ENCODE assay signal across 8 cellular contexts in the genomic region with DNA sequence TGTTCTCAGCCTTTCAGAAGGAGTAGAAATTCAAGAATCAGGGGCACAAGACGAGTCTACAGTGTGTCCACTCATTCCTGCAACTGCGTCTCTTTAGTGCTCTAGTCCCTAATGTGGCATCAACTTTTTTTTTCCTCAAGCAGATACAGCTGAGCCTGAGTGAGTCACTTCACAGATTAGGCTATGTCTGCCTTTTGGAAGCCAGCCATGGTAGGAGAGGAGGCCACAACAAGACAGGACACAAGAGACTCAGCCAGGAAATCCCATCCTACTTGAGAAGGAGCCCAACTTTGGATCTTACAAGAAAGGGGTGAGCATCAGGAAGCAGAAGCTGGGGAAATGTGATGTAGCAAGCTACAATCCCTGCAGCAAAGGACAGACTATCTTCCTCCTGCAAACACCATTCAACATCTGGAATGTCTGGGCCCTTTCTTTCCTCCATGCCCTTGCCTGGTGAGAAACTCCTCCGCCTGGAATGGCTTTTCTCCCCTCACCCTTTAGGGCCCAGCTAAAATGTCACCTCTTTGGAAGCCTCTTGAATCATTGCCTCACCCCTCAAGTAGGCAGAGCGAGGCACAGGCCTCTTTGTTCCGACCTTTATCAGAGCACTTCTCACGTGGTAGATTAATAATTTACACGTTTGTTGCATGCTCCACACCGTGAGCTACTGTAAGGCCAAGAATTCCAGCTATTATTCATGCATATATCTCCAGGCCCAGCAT.
DNase-seq lines count a peak whose midpoint lies in the region; ATAC-seq and TF ChIP-seq lines count a peak whose summit lies in the region.

No MANE protein-coding gene starts in this region.

- no peak overlapping the region for H2AFZ ChIP-seq in mammary epithelial cell (ENCODE audit: low read depth, low read length)

- no peak overlapping the region for H3K4me3 ChIP-seq in mammary epithelial cell (replicated peaks in 1 of 3; ENCODE audit: insufficient read depth in 1 of 3, low read depth in 2 of 3, low read length in 3 of 3)
- no peak overlapping the region for H3K4me3 ChIP-seq in transverse colon

- H3K9me3 ChIP-seq in mammary epithelial cell (replicated peaks; ENCODE audit: insufficient read depth, low read length) (no peaks in the 10 kb centered on the region), transverse colon (no peaks in the 10 kb centered on the region)

- TF ChIP-seq EP300 in transverse colon (IDR thresholded peaks at IDR 0.05; ENCODE audit: low read depth), result no peak

- dilution Hi-C loops in mammary epithelial cell (cut with HindIII; ENCODE audit: low sequenced_read_pairs), result loop anchor here (10.0 kb wide), 1 partner anchor 459 kb away; no protein-coding TSS in a partner anchor

- TF ChIP-seq CTCF in mammary epithelial cell (conservative IDR thresholded peaks at IDR 0.05 in 1 of 2, IDR thresholded peaks at IDR 0.05 in 1 of 2; ENCODE audit: extremely low read depth in 1 of 2, insufficient read depth in 1 of 2, low read depth in 1 of 2, low read length in 2 of 2) (no peak), transverse colon (IDR thresholded peaks at IDR 0.05) (no peak)

- BruUV-seq in mammary epithelial cell (replicated peaks; lab: Mats Ljungman, UMichigan), result no TSS peak

- H4K20me1 ChIP-seq in mammary epithelial cell (ENCODE audit: insufficient read depth, low read length), result no peaks in the 10 kb centered on the region

- no peaks in the 10 kb centered on the region for H3K27me3 ChIP-seq in mammary epithelial cell (ENCODE audit: insufficient read depth, low read length)
- H3K27me3 ChIP-seq in transverse colon, result no peaks in the 10 kb centered on the region

- CTCF ChIA-PET in mammary epithelial cell (lab: Charles Lee; ENCODE audit: low non-redundant PET), result no interaction called here

- no peak for TF ChIP-seq POLR2A in transverse colon (IDR thresholded peaks at IDR 0.05)

- peak; percentile 76 for ATAC-seq in left colon
- ATAC-seq in GM18511 (IDR thresholded peaks at IDR 0.05; ENCODE audit: unreplicated experiment), result no peak
- ATAC-seq in GM19467 (IDR thresholded peaks at IDR 0.05; ENCODE audit: unreplicated experiment), result no peak

- in situ Hi-C loops in mammary epithelial cell (cut with MboI; ENCODE audit: low sequenced_read_pairs in 2 of 2), result no loop called here
- in situ Hi-C loops in transverse colon (cut with MboI; ENCODE audit: low pct_ligation_motif_present in 1 of 4, low pct_unique_long_range_greater_than_20kb in 1 of 4, low sequenced_read_pairs in 3 of 4), result no loop called here

- H3K9ac ChIP-seq in mammary epithelial cell (ENCODE audit: insufficient read depth, low read length), result no peak overlapping the region

- intact Hi-C loops in mammary epithelial cell (cut with micrococcal nuclease) (no loop called here), left colon (cut with DNase I, micrococcal nuclease) (no loop called here), transverse colon (cut with DNase I; ENCODE audit: low total_unique reads) (no loop called here)

- no peaks in the 10 kb centered on the region for H3K4me1 ChIP-seq in mammary epithelial cell (ENCODE audit: insufficient read depth, low read length)
- peaks cover 5 to 15% (median 10%) of the 10 kb centered on the region in 4 donors for H3K4me1 ChIP-seq in transverse colon

- H3K36me3 ChIP-seq in mammary epithelial cell (ENCODE audit: insufficient read depth, low read length) (no peaks in the 10 kb centered on the region), transverse colon (no peaks in the 10 kb centered on the region)

- H3K27ac ChIP-seq in mammary epithelial cell (ENCODE audit: insufficient read depth, low read depth, low read length) (no peak overlapping the region), transverse colon (no peak overlapping the region)

- peak; percentile 60 for DNase-seq in HS-5 (ENCODE audit: low read depth)
- peak; percentile 52 for DNase-seq in mammary epithelial cell
- peak in 1 of 2 donors; percentile 34 for DNase-seq in left colon
- peak; percentile 8 for DNase-seq in transverse colon
- DNase-seq in activated T-cell treated with anti-CD3 and anti-CD28 coated beads, Interleukin-2, amount 50 U/mL, for 48 hours, result no peak
- DNase-seq in SKM-1 treated with dmso at 0.1 percent for 144 hours (lab: John Stamatoyannopoulos, UW; ENCODE audit: unreplicated experiment), result no peak

- no peaks in the 10 kb centered on the region for H3K79me2 ChIP-seq in mammary epithelial cell (ENCODE audit: insufficient read depth, low read length)

- no peak overlapping the region for H3K4me2 ChIP-seq in mammary epithelial cell (ENCODE audit: insufficient read depth, low read depth, low read length)

- WGBS in mammary epithelial cell (ENCODE audit: low coverage, missing lambda C conversion rate), result 72% methylated on average over 8 of the region's 8 CpGs
- WGBS in transverse colon (ENCODE audit: low coverage in 1 of 2), 2 donors, result 36 to 39% methylated on average over 8 of the region's 8 CpGs

Comparison
In these comparisons a context has a peak if more than half of its experiments do, and no peak if none do; other contexts are left out.
1. DNase-seq: peak in HS-5 (single experiment), mammary epithelial cell (single experiment) and transverse colon (single experiment); none in activated T-cell treated with anti-CD3 and anti-CD28 coated beads, Interleukin-2, amount 50 U/mL, for 48 hours (0 of 2) and SKM-1 treated with dmso at 0.1 percent for 144 hours (single experiment).